ENCODE assay signal across 12 cellular contexts in genomic region chr13:84870190-84870589, GRCh38.
DNase-seq lines count a peak whose midpoint lies in the region; ATAC-seq and TF ChIP-seq lines count a peak whose summit lies in the region.
"Had no signal": no experiment of that assay in that cellular context is flagged by ENCODE, and none has a peak within 500 bp of the region (broad histone marks: within the 10 kb centered on the region; RNA-seq: fewer than 3 reads in every experiment).

No MANE protein-coding gene starts in this region.

- H3K9me3 ChIP-seq in A673 (ENCODE audit: low read depth, low read length, poor library complexity, severe bottlenecking) (no peaks in the 10 kb centered on the region), Loucy (ENCODE audit: insufficient read depth, low read depth, low read length) (no peaks in the 10 kb centered on the region), T-helper 17 cell (ENCODE audit: control insufficient read depth, low read length, poor library complexity, severe bottlenecking) (no peaks in the 10 kb centered on the region)
- H3K9me3 ChIP-seq: ascending aorta had no signal

- no peaks in the 10 kb centered on the region for H3K9me2 ChIP-seq in Loucy (replicated peaks; ENCODE audit: low read depth, low read length)

- peak; percentile 56 for TF ChIP-seq CTCF in A673 (conservative IDR thresholded peaks at IDR 0.05; ENCODE audit: low read depth, low read length)
- TF ChIP-seq CTCF in GM12865 (IDR thresholded peaks at IDR 0.05; ENCODE audit: insufficient read depth, low read depth, low read length, missing control alignments) = peak; percentile 24
- peak; percentile 66 for TF ChIP-seq CTCF in Loucy (conservative IDR thresholded peaks at IDR 0.05; ENCODE audit: low read length)
- no peak for TF ChIP-seq CTCF in WTC11 (IDR thresholded peaks at IDR 0.05)

- H3K36me3 Mint-ChIP-seq in WTC11 (no peaks in the 10 kb centered on the region), T-helper 17 cell (ENCODE audit: low read depth) (no peaks in the 10 kb centered on the region)

- H3K27ac Mint-ChIP-seq in WTC11 (no peak overlapping the region), T-helper 17 cell (no peak overlapping the region)

- no peaks in the 10 kb centered on the region for H3K36me3 ChIP-seq in A673 (ENCODE audit: insufficient read depth, low read length, poor library complexity, severe bottlenecking)
- no peaks in the 10 kb centered on the region for H3K36me3 ChIP-seq in Loucy (ENCODE audit: insufficient read depth, low read length)
- H3K36me3 ChIP-seq: ascending aorta had no signal

- H3K4me1 ChIP-seq in A673 (ENCODE audit: insufficient read depth, low read length, poor library complexity, severe bottlenecking) = peaks cover 19% of the 10 kb centered on the region
- H3K4me1 ChIP-seq in Loucy (ENCODE audit: insufficient read depth, low read length, poor library complexity, severe bottlenecking) = no peaks in the 10 kb centered on the region
- H3K4me1 ChIP-seq: ascending aorta had no signal

- ATAC-seq in WTC11 (peak; percentile 73), GM18867 (IDR thresholded peaks at IDR 0.05; ENCODE audit: unreplicated experiment) (no peak), HG02852 (IDR thresholded peaks at IDR 0.05; ENCODE audit: unreplicated experiment) (no peak), T-helper 17 cell (no peak)

- intact Hi-C loops in A673 (cut with micrococcal nuclease; ENCODE audit: unreplicated experiment) = no loop called here

- peak overlapping the region; percentile 86 for H2AFZ ChIP-seq in Loucy (ENCODE audit: low read length)

- DNase-seq in A673 (ENCODE audit: low spot score) (peak; percentile 48), GM12865 (ENCODE audit: low read depth) (no peak), WTC11 (ENCODE audit: low spot score) (peak; percentile 25), middle frontal gyrus (ENCODE audit: extremely low spot score, low spot score) (no peak), T-helper 17 cell (no peak)
- DNase-seq: effector memory CD4-positive, alpha-beta T cell; NCI-H1105 treated with DMSO at 0.1 percent for 48 hours; T-helper 9 cell had no signal

- H3K4me1 Mint-ChIP-seq in WTC11 = peaks cover 36% of the 10 kb centered on the region
- H3K4me1 Mint-ChIP-seq in T-helper 17 cell = no peaks in the 10 kb centered on the region

- H3K9me3 Mint-ChIP-seq in WTC11 = peaks cover 11% of the 10 kb centered on the region

- no peaks in the 10 kb centered on the region for H3K27me3 Mint-ChIP-seq in WTC11 (ENCODE audit: low read depth)
- peaks cover 5% of the 10 kb centered on the region for H3K27me3 Mint-ChIP-seq in T-helper 17 cell

- H3K79me2 ChIP-seq in Loucy (ENCODE audit: insufficient read depth, low read length) = no peaks in the 10 kb centered on the region

- POLR2A ChIA-PET in A673 (lab: Charles Lee; ENCODE audit: low non-redundant PET) (no interaction called here), WTC11 (lab: Charles Lee) (no interaction called here)

- H3K27me3 ChIP-seq in A673 (replicated peaks; ENCODE audit: insufficient read depth, low read depth, low read length, poor library complexity) (no peaks in the 10 kb centered on the region), Loucy (ENCODE audit: insufficient read depth, low read length, poor library complexity, severe bottlenecking) (no peaks in the 10 kb centered on the region)
- H3K27me3 ChIP-seq: ascending aorta had no signal

- H4K20me1 ChIP-seq in Loucy (ENCODE audit: insufficient read depth, low read length, poor library complexity, severe bottlenecking) = no peaks in the 10 kb centered on the region

- H3K4me3 ChIP-seq in A673 (ENCODE audit: low read depth, low read length, poor library complexity, severe bottlenecking) = no peak overlapping the region
- no peak overlapping the region for H3K4me3 ChIP-seq in GM12865 (ENCODE audit: low read depth, low read length)
- H3K4me3 ChIP-seq in Loucy (ENCODE audit: low read length, poor library complexity, severe bottlenecking) = no peak overlapping the region
- H3K4me3 ChIP-seq: ascending aorta had no signal

- peak overlapping the region; percentile 27 for H3K4me2 ChIP-seq in Loucy (ENCODE audit: low read depth, low read length, poor library complexity, severe bottlenecking)

- H3K9ac ChIP-seq in Loucy (ENCODE audit: low read depth, low read length, poor library complexity, severe bottlenecking) = no peak overlapping the region

- no peak overlapping the region for H3K4me3 Mint-ChIP-seq in WTC11
- no peak overlapping the region for H3K4me3 Mint-ChIP-seq in T-helper 17 cell

- BruUV-seq in A673 (replicated peaks; lab: Mats Ljungman, UMichigan) = no TSS peak

- CTCF ChIA-PET in A673 (lab: Charles Lee) = no interaction called here
- CTCF ChIA-PET in WTC11 (lab: Charles Lee) = no interaction called here

- no peaks in the 10 kb centered on the region for H3F3A ChIP-seq in Loucy (ENCODE audit: low read depth)

- H3K27ac ChIP-seq in A673 (ENCODE audit: low read depth, low read length, poor library complexity, severe bottlenecking) = no peak overlapping the region
- H3K27ac ChIP-seq: ascending aorta had no signal

TF ChIP-seq in WTC11, 78 proteins besides CTCF, POLR2A, EP300 and RAD21 (continues in another document):
- TF ChIP-seq HMGXB4 (CRISPR knock-in tag; IDR thresholded peaks at IDR 0.05) (no peak), ZNF317 (CRISPR knock-in tag; IDR thresholded peaks at IDR 0.05; ENCODE audit: borderline replicate concordance, low read depth) (no peak), ZBTB21 (CRISPR knock-in tag; IDR thresholded peaks at IDR 0.05; ENCODE audit: borderline replicate concordance) (no peak), ESRRA (CRISPR knock-in tag; IDR thresholded peaks at IDR 0.05; ENCODE audit: borderline replicate concordance) (no peak), ZNF232 (CRISPR knock-in tag; IDR thresholded peaks at IDR 0.05) (no peak), ATF6 (CRISPR knock-in tag; IDR thresholded peaks at IDR 0.05) (no peak), GTF2I (CRISPR knock-in tag; conservative IDR thresholded peaks at IDR 0.05) (no peak), ZNF396 (CRISPR knock-in tag; IDR thresholded peaks at IDR 0.05; ENCODE audit: borderline replicate concordance) (no peak), ZNF263 (CRISPR knock-in tag; IDR thresholded peaks at IDR 0.05; ENCODE audit: low read depth) (no peak), ETV6 (CRISPR knock-in tag; IDR thresholded peaks at IDR 0.05) (no peak), ZNF671 (CRISPR knock-in tag; IDR thresholded peaks at IDR 0.05) (no peak)
- TF ChIP-seq, protein P1, sequence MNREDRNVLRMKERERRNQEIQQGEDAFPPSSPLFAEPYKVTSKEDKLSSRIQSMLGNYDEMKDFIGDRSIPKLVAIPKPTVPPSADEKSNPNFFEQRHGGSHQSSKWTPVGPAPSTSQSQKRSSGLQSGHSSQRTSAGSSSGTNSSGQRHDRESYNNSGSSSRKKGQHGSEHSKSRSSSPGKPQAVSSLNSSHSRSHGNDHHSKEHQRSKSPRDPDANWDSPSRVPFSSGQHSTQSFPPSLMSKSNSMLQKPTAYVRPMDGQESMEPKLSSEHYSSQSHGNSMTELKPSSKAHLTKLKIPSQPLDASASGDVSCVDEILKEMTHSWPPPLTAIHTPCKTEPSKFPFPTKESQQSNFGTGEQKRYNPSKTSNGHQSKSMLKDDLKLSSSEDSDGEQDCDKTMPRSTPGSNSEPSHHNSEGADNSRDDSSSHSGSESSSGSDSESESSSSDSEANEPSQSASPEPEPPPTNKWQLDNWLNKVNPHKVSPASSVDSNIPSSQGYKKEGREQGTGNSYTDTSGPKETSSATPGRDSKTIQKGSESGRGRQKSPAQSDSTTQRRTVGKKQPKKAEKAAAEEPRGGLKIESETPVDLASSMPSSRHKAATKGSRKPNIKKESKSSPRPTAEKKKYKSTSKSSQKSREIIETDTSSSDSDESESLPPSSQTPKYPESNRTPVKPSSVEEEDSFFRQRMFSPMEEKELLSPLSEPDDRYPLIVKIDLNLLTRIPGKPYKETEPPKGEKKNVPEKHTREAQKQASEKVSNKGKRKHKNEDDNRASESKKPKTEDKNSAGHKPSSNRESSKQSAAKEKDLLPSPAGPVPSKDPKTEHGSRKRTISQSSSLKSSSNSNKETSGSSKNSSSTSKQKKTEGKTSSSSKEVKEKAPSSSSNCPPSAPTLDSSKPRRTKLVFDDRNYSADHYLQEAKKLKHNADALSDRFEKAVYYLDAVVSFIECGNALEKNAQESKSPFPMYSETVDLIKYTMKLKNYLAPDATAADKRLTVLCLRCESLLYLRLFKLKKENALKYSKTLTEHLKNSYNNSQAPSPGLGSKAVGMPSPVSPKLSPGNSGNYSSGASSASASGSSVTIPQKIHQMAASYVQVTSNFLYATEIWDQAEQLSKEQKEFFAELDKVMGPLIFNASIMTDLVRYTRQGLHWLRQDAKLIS (CRISPR knock-in tag; IDR thresholded peaks at IDR 0.05; ENCODE audit: borderline replicate concordance) = no peak

Comparison
In these comparisons a context has a peak if more than half of its experiments do, and no peak if none do; other contexts are left out.
1. DNase-seq: peak in A673 (single experiment) and WTC11 (single experiment); none in GM12865 (single experiment), middle frontal gyrus (single experiment) and T-helper 17 cell (0 of 3).